1 cellular context compared by ENCODE assay signal in the genomic region with DNA sequence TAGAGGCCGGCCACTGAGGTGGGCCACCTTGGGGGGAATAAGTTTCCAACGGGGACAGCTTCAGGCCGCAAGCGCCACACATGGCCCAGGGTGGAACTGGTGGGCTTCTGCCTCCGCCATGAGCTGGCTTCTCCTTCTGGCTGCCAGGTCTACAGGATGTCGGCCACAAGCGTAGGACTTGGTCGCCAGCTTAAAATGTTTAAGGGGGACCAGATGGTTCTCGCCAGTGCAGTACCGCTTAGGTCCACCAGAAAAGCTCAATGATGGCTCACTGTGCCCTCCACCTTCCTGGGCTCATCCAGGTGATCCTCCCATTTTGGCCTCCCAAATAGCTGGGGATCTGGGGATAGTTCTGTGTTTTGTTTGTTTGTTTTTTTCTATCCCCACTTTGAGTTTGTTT.
TF ChIP-seq lines count a peak whose summit lies in the region.

No MANE protein-coding gene starts in this region.

TF ChIP-seq in WTC11, 78 proteins besides CTCF, POLR2A, EP300 and RAD21 (continued from another document):
- TF ChIP-seq, protein P1, sequence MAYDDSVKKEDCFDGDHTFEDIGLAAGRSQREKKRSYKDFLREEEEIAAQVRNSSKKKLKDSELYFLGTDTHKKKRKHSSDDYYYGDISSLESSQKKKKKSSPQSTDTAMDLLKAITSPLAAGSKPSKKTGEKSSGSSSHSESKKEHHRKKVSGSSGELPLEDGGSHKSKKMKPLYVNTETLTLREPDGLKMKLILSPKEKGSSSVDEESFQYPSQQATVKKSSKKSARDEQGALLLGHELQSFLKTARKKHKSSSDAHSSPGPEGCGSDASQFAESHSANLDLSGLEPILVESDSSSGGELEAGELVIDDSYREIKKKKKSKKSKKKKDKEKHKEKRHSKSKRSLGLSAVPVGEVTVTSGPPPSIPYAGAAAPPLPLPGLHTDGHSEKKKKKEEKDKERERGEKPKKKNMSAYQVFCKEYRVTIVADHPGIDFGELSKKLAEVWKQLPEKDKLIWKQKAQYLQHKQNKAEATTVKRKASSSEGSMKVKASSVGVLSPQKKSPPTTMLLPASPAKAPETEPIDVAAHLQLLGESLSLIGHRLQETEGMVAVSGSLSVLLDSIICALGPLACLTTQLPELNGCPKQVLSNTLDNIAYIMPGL (CRISPR knock-in tag; IDR thresholded peaks at IDR 0.05): no peak
- no peak for TF ChIP-seq ZNF423 (CRISPR knock-in tag; IDR thresholded peaks at IDR 0.05)
- no peak for TF ChIP-seq TEAD4 (CRISPR knock-in tag; IDR thresholded peaks at IDR 0.05)
- no peak for TF ChIP-seq IRF2 (CRISPR knock-in tag; IDR thresholded peaks at IDR 0.05; ENCODE audit: borderline replicate concordance, low read depth)
- TF ChIP-seq GTF2I (CRISPR knock-in tag; conservative IDR thresholded peaks at IDR 0.05): no peak
- TF ChIP-seq ZNF138 (CRISPR knock-in tag; conservative IDR thresholded peaks at IDR 0.05): no peak
- no peak for TF ChIP-seq FOXJ3 (CRISPR knock-in tag; IDR thresholded peaks at IDR 0.05; ENCODE audit: borderline replicate concordance)
- TF ChIP-seq, protein P2, sequence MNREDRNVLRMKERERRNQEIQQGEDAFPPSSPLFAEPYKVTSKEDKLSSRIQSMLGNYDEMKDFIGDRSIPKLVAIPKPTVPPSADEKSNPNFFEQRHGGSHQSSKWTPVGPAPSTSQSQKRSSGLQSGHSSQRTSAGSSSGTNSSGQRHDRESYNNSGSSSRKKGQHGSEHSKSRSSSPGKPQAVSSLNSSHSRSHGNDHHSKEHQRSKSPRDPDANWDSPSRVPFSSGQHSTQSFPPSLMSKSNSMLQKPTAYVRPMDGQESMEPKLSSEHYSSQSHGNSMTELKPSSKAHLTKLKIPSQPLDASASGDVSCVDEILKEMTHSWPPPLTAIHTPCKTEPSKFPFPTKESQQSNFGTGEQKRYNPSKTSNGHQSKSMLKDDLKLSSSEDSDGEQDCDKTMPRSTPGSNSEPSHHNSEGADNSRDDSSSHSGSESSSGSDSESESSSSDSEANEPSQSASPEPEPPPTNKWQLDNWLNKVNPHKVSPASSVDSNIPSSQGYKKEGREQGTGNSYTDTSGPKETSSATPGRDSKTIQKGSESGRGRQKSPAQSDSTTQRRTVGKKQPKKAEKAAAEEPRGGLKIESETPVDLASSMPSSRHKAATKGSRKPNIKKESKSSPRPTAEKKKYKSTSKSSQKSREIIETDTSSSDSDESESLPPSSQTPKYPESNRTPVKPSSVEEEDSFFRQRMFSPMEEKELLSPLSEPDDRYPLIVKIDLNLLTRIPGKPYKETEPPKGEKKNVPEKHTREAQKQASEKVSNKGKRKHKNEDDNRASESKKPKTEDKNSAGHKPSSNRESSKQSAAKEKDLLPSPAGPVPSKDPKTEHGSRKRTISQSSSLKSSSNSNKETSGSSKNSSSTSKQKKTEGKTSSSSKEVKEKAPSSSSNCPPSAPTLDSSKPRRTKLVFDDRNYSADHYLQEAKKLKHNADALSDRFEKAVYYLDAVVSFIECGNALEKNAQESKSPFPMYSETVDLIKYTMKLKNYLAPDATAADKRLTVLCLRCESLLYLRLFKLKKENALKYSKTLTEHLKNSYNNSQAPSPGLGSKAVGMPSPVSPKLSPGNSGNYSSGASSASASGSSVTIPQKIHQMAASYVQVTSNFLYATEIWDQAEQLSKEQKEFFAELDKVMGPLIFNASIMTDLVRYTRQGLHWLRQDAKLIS (CRISPR knock-in tag; IDR thresholded peaks at IDR 0.05; ENCODE audit: borderline replicate concordance): no peak
- TF ChIP-seq ZNF396 (CRISPR knock-in tag; IDR thresholded peaks at IDR 0.05; ENCODE audit: borderline replicate concordance): no peak
- TF ChIP-seq, protein P3, sequence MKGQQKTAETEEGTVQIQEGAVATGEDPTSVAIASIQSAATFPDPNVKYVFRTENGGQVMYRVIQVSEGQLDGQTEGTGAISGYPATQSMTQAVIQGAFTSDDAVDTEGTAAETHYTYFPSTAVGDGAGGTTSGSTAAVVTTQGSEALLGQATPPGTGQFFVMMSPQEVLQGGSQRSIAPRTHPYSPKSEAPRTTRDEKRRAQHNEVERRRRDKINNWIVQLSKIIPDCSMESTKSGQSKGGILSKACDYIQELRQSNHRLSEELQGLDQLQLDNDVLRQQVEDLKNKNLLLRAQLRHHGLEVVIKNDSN (CRISPR knock-in tag; IDR thresholded peaks at IDR 0.05): no peak
- TF ChIP-seq, protein P4, sequence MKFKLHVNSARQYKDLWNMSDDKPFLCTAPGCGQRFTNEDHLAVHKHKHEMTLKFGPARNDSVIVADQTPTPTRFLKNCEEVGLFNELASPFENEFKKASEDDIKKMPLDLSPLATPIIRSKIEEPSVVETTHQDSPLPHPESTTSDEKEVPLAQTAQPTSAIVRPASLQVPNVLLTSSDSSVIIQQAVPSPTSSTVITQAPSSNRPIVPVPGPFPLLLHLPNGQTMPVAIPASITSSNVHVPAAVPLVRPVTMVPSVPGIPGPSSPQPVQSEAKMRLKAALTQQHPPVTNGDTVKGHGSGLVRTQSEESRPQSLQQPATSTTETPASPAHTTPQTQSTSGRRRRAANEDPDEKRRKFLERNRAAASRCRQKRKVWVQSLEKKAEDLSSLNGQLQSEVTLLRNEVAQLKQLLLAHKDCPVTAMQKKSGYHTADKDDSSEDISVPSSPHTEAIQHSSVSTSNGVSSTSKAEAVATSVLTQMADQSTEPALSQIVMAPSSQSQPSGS (CRISPR knock-in tag; IDR thresholded peaks at IDR 0.05; ENCODE audit: borderline replicate concordance, low read depth): no peak
- TF ChIP-seq, protein P5, sequence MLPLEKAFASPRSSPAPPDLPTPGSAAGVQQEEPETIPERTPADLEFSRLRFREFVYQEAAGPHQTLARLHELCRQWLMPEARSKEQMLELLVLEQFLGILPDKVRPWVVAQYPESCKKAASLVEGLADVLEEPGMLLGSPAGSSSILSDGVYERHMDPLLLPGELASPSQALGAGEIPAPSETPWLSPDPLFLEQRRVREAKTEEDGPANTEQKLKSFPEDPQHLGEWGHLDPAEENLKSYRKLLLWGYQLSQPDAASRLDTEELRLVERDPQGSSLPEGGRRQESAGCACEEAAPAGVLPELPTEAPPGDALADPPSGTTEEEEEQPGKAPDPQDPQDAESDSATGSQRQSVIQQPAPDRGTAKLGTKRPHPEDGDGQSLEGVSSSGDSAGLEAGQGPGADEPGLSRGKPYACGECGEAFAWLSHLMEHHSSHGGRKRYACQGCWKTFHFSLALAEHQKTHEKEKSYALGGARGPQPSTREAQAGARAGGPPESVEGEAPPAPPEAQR (CRISPR knock-in tag; IDR thresholded peaks at IDR 0.05): no peak
- TF ChIP-seq ELF4 (CRISPR knock-in tag; IDR thresholded peaks at IDR 0.05; ENCODE audit: low read depth): no peak
- TF ChIP-seq, protein P6, sequence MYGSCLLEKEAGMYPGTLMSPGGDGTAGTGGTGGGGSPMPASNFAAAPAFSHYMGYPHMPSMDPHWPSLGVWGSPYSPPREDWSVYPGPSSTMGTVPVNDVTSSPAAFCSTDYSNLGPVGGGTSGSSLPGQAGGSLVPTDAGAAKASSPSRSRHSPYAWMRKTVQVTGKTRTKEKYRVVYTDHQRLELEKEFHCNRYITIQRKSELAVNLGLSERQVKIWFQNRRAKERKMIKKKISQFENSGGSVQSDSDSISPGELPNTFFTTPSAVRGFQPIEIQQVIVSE (CRISPR knock-in tag; IDR thresholded peaks at IDR 0.05; ENCODE audit: borderline replicate concordance): no peak
- TF ChIP-seq ZNF416 (CRISPR knock-in tag; IDR thresholded peaks at IDR 0.05): no peak
- TF ChIP-seq, protein P7, sequence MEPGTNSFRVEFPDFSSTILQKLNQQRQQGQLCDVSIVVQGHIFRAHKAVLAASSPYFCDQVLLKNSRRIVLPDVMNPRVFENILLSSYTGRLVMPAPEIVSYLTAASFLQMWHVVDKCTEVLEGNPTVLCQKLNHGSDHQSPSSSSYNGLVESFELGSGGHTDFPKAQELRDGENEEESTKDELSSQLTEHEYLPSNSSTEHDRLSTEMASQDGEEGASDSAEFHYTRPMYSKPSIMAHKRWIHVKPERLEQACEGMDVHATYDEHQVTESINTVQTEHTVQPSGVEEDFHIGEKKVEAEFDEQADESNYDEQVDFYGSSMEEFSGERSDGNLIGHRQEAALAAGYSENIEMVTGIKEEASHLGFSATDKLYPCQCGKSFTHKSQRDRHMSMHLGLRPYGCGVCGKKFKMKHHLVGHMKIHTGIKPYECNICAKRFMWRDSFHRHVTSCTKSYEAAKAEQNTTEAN (CRISPR knock-in tag; IDR thresholded peaks at IDR 0.05): no peak
